ENCODE assay signal across 13 cellular contexts in genomic region chr14:68244272-68244975, GRCh38.
DNase-seq lines count a peak whose midpoint lies in the region; ATAC-seq, FAIRE-seq and TF ChIP-seq lines count a peak whose summit lies in the region.
"Had no signal": no experiment of that assay in that cellular context is flagged by ENCODE, and none has a peak within 500 bp of the region (broad histone marks: within the 10 kb centered on the region; RNA-seq: fewer than 3 reads in every experiment).

No MANE protein-coding gene starts in this region.

- peak overlapping the region; percentile 15 for H3K27ac Mint-ChIP-seq in astrocyte (ENCODE audit: unreplicated experiment)
- H3K27ac Mint-ChIP-seq: activated T-cell treated with anti-CD3 and anti-CD28 coated beads, Interleukin-2, amount 50 U/mL, for 24 hours had no signal

- DNase-seq in COR-L47 (lab: John Stamatoyannopoulos, UW), result peak; percentile 45
- DNase-seq in astrocyte (ENCODE audit: low read depth), result no peak
- DNase-seq in mesenchymal stem cell, result no peak
- DNase-seq in small intestine, result no peak
- DNase-seq in activated CD4-positive, alpha-beta T cell treated with anti-CD3 and anti-CD28 coated beads, Interleukin-2, amount 50 U/mL, for 1 hour, result no peak
- DNase-seq: activated CD4-positive, CD25-positive, alpha-beta regulatory T cell; activated T-cell treated with anti-CD3 and anti-CD28 coated beads, Interleukin-2, amount 50 U/mL, for 24 hours; DMS53; KBM-7; NCI-H1694 had no signal

- no peak overlapping the region for H2BK15ac ChIP-seq in mesenchymal stem cell (ENCODE audit: low read depth, poor library complexity, severe bottlenecking)

- H3K79me1 ChIP-seq in mesenchymal stem cell (replicated peaks; ENCODE audit: low read length, poor library complexity, severe bottlenecking), result peaks cover 7% of the 10 kb centered on the region

- H3K27me3 Mint-ChIP-seq in astrocyte (ENCODE audit: low read depth, unreplicated experiment), result no peaks in the 10 kb centered on the region
- H3K27me3 Mint-ChIP-seq: activated T-cell treated with anti-CD3 and anti-CD28 coated beads, Interleukin-2, amount 50 U/mL, for 24 hours had no signal

- H3K27ac ChIP-seq in astrocyte (ENCODE audit: low read depth, low read length) (no peak overlapping the region), mesenchymal stem cell (ENCODE audit: low read length, poor library complexity, severe bottlenecking) (no peak overlapping the region), small intestine (ENCODE audit: low read depth in 1 of 2, low read length in 1 of 2) (peak overlapping the region; percentile 24 to 84)

- no peaks in the 10 kb centered on the region for H3K27me3 ChIP-seq in astrocyte (ENCODE audit: insufficient read depth, low read length)
- no peaks in the 10 kb centered on the region for H3K27me3 ChIP-seq in mesenchymal stem cell (ENCODE audit: control insufficient read depth in 1 of 2, insufficient read depth in 1 of 2, low read length in 2 of 2)
- H3K27me3 ChIP-seq in small intestine (ENCODE audit: control insufficient read depth in 2 of 2, insufficient read depth in 2 of 2, low read length in 2 of 2), result no peaks in the 10 kb centered on the region

- H3K4me1 ChIP-seq in astrocyte (ENCODE audit: insufficient read depth, low read length) (peaks cover 24% of the 10 kb centered on the region), mesenchymal stem cell (ENCODE audit: control insufficient read depth, insufficient read depth, low read depth, low read length) (peaks cover 8% of the 10 kb centered on the region), small intestine (ENCODE audit: control insufficient read depth in 2 of 2, insufficient read depth in 1 of 2, low read depth in 1 of 2, low read length in 1 of 2) (peaks cover 13 to 31% of the 10 kb centered on the region in 2 donors)

- H3K23ac ChIP-seq in mesenchymal stem cell (ENCODE audit: low read length in 2 of 2), result no peak overlapping the region

- no peak for TF ChIP-seq CTCF in astrocyte (IDR thresholded peaks at IDR 0.05; ENCODE audit: insufficient read depth, low read depth, low read length)

- H3K4ac ChIP-seq in mesenchymal stem cell (ENCODE audit: low read depth in 1 of 2, low read length in 2 of 2), result peak overlapping the region in 1 of 2 experiments; percentile 40

- peak overlapping the region; percentile 76 for H2AK5ac ChIP-seq in mesenchymal stem cell (ENCODE audit: low read length, severe bottlenecking)

- no peak for FAIRE-seq in astrocyte (lab: Jason Lieb, UNC)
- no peak for FAIRE-seq in small intestine (lab: Jason Lieb, UNC)

- peak overlapping the region in 1 of 2 experiments; percentile 67 for H3K18ac ChIP-seq in mesenchymal stem cell (ENCODE audit: low read depth in 1 of 2, low read length in 2 of 2)

- no peak overlapping the region for H2BK5ac ChIP-seq in mesenchymal stem cell (ENCODE audit: low read depth, low read length, poor library complexity, severe bottlenecking)

- no peaks in the 10 kb centered on the region for H3K79me2 ChIP-seq in astrocyte (ENCODE audit: insufficient read depth, low read length)

- H3K9me3 ChIP-seq in astrocyte (ENCODE audit: insufficient read depth, low read depth, low read length) (no peaks in the 10 kb centered on the region), mesenchymal stem cell (ENCODE audit: control insufficient read depth, low read length) (no peaks in the 10 kb centered on the region), small intestine (ENCODE audit: control insufficient read depth, low read depth) (no peaks in the 10 kb centered on the region)

- H3K4me3 ChIP-seq in astrocyte (ENCODE audit: insufficient read depth, low read depth, low read length) (no peak overlapping the region), mesenchymal stem cell (ENCODE audit: insufficient read depth in 1 of 2, low read depth in 1 of 2, low read length in 2 of 2) (no peak overlapping the region), small intestine (ENCODE audit: low read depth in 1 of 2, low read length in 2 of 2) (no peak overlapping the region)

- H3K9ac ChIP-seq in astrocyte (ENCODE audit: low read length), result no peak overlapping the region
- peak overlapping the region; percentile 43 for H3K9ac ChIP-seq in mesenchymal stem cell (ENCODE audit: low read length)

- no peak overlapping the region for H4K8ac ChIP-seq in mesenchymal stem cell (ENCODE audit: low read length)

- ATAC-seq in GM19452 (IDR thresholded peaks at IDR 0.05; ENCODE audit: unreplicated experiment) (no peak), GM19467 (IDR thresholded peaks at IDR 0.05; ENCODE audit: unreplicated experiment) (no peak), GM18868 (IDR thresholded peaks at IDR 0.05; ENCODE audit: unreplicated experiment) (no peak)

- no peaks in the 10 kb centered on the region for H3K36me3 Mint-ChIP-seq in astrocyte (ENCODE audit: low read depth, unreplicated experiment)

- no peak overlapping the region for H2AFZ ChIP-seq in astrocyte (ENCODE audit: low read depth, low read length)
- H2AFZ ChIP-seq in mesenchymal stem cell (ENCODE audit: low read depth, low read length), result no peak overlapping the region

- peaks cover 51% of the 10 kb centered on the region for H3K4me1 Mint-ChIP-seq in astrocyte (ENCODE audit: low read depth, unreplicated experiment)

- WGBS in mesenchymal stem cell, result 100% methylated on average over 3 of the region's 4 CpGs
- WGBS in small intestine, 3 donors, result 34 to 43% (median 34%) methylated on average over 4 of the region's 4 CpGs

- no peaks in the 10 kb centered on the region for H3K9me3 Mint-ChIP-seq in astrocyte (ENCODE audit: unreplicated experiment)
- H3K9me3 Mint-ChIP-seq: activated T-cell treated with anti-CD3 and anti-CD28 coated beads, Interleukin-2, amount 50 U/mL, for 24 hours had no signal

- H3K4me3 Mint-ChIP-seq in astrocyte (ENCODE audit: unreplicated experiment), result no peak overlapping the region
- H3K4me3 Mint-ChIP-seq: activated T-cell treated with anti-CD3 and anti-CD28 coated beads, Interleukin-2, amount 50 U/mL, for 24 hours had no signal

- no peak overlapping the region for H3K4me2 ChIP-seq in astrocyte (ENCODE audit: low read length)
- no peak overlapping the region for H3K4me2 ChIP-seq in mesenchymal stem cell (ENCODE audit: low read length, poor library complexity, severe bottlenecking)

- peak overlapping the region; percentile 25 to 75 for H2BK12ac ChIP-seq in mesenchymal stem cell (ENCODE audit: low read length in 2 of 2)

- no peak overlapping the region for H4K91ac ChIP-seq in mesenchymal stem cell (ENCODE audit: low read length)

- H3K36me3 ChIP-seq in astrocyte (ENCODE audit: insufficient read depth, low read length), result no peaks in the 10 kb centered on the region
- no peaks in the 10 kb centered on the region for H3K36me3 ChIP-seq in mesenchymal stem cell (ENCODE audit: control insufficient read depth in 1 of 2, insufficient read depth in 2 of 2, low read depth in 1 of 2, low read length in 2 of 2)
- H3K36me3 ChIP-seq in small intestine (ENCODE audit: control insufficient read depth in 2 of 2, insufficient read depth in 2 of 2, low read length in 2 of 2), result no peaks in the 10 kb centered on the region

- H3K14ac ChIP-seq in mesenchymal stem cell (ENCODE audit: low read length in 2 of 2), result no peak overlapping the region

- H4K20me1 ChIP-seq in astrocyte (ENCODE audit: insufficient read depth, low read length), result no peaks in the 10 kb centered on the region

- H2BK120ac ChIP-seq in mesenchymal stem cell (ENCODE audit: low read depth, low read length), result no peak overlapping the region

Comparison
In these comparisons a context has a peak if more than half of its experiments do, and no peak if none do; other contexts are left out.
1. H3K27ac ChIP-seq: peak in small intestine (2 of 2); none in astrocyte (single experiment) and mesenchymal stem cell (single experiment).